In genomic region chr3:13224967-13225366, GRCh38 we compare ENCODE assay signal across 1 cellular context.
TF ChIP-seq lines count a peak whose summit lies in the region.

No MANE protein-coding gene starts in this region.

TF ChIP-seq in HepG2, 621 proteins besides CTCF, POLR2A, EP300 and RAD21 (continued from another document and continues in another):
- TF ChIP-seq, protein P1, sequence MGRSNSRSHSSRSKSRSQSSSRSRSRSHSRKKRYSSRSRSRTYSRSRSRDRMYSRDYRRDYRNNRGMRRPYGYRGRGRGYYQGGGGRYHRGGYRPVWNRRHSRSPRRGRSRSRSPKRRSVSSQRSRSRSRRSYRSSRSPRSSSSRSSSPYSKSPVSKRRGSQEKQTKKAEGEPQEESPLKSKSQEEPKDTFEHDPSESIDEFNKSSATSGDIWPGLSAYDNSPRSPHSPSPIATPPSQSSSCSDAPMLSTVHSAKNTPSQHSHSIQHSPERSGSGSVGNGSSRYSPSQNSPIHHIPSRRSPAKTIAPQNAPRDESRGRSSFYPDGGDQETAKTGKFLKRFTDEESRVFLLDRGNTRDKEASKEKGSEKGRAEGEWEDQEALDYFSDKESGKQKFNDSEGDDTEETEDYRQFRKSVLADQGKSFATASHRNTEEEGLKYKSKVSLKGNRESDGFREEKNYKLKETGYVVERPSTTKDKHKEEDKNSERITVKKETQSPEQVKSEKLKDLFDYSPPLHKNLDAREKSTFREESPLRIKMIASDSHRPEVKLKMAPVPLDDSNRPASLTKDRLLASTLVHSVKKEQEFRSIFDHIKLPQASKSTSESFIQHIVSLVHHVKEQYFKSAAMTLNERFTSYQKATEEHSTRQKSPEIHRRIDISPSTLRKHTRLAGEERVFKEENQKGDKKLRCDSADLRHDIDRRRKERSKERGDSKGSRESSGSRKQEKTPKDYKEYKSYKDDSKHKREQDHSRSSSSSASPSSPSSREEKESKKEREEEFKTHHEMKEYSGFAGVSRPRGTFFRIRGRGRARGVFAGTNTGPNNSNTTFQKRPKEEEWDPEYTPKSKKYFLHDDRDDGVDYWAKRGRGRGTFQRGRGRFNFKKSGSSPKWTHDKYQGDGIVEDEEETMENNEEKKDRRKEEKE (IDR thresholded peaks at IDR 0.05): no peak
- TF ChIP-seq, protein P2, sequence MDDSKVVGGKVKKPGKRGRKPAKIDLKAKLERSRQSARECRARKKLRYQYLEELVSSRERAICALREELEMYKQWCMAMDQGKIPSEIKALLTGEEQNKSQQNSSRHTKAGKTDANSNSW (CRISPR knock-in tag; IDR thresholded peaks at IDR 0.05; ENCODE audit: borderline replicate concordance): no peak
- no peak for TF ChIP-seq AKAP8 (CRISPR knock-in tag; IDR thresholded peaks at IDR 0.05)
- TF ChIP-seq TRIM24 (CRISPR knock-in tag; IDR thresholded peaks at IDR 0.05): peak; percentile 53; the same call in 1 of the 2 replicates
- TF ChIP-seq XRCC5 (optimal IDR thresholded peaks at IDR 0.05; ENCODE audit: low read length): no peak
- no peak for TF ChIP-seq POLR2AphosphoS2 (IDR thresholded peaks at IDR 0.05; ENCODE audit: low read depth, low read length)
- TF ChIP-seq SOX13 (IDR thresholded peaks at IDR 0.05): no peak
- TF ChIP-seq SOX13 (CRISPR knock-in tag; conservative IDR thresholded peaks at IDR 0.05 in 1 of 2, IDR thresholded peaks at IDR 0.05 in 1 of 2): 0 out of 4 replicates have a peak, but pooled peaks of 1 of the 2 experiments have one; percentile 6
- no peak for TF ChIP-seq HMG20A (CRISPR knock-in tag; IDR thresholded peaks at IDR 0.05; ENCODE audit: borderline replicate concordance)
- no peak for TF ChIP-seq RNF219 (CRISPR knock-in tag; IDR thresholded peaks at IDR 0.05)
- TF ChIP-seq, protein P3, sequence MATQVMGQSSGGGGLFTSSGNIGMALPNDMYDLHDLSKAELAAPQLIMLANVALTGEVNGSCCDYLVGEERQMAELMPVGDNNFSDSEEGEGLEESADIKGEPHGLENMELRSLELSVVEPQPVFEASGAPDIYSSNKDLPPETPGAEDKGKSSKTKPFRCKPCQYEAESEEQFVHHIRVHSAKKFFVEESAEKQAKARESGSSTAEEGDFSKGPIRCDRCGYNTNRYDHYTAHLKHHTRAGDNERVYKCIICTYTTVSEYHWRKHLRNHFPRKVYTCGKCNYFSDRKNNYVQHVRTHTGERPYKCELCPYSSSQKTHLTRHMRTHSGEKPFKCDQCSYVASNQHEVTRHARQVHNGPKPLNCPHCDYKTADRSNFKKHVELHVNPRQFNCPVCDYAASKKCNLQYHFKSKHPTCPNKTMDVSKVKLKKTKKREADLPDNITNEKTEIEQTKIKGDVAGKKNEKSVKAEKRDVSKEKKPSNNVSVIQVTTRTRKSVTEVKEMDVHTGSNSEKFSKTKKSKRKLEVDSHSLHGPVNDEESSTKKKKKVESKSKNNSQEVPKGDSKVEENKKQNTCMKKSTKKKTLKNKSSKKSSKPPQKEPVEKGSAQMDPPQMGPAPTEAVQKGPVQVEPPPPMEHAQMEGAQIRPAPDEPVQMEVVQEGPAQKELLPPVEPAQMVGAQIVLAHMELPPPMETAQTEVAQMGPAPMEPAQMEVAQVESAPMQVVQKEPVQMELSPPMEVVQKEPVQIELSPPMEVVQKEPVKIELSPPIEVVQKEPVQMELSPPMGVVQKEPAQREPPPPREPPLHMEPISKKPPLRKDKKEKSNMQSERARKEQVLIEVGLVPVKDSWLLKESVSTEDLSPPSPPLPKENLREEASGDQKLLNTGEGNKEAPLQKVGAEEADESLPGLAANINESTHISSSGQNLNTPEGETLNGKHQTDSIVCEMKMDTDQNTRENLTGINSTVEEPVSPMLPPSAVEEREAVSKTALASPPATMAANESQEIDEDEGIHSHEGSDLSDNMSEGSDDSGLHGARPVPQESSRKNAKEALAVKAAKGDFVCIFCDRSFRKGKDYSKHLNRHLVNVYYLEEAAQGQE (IDR thresholded peaks at IDR 0.05; ENCODE audit: borderline replicate concordance in 1 of 2, low read depth in 1 of 2, low read length in 2 of 2): no peak
- TF ChIP-seq MXD1 (CRISPR knock-in tag; IDR thresholded peaks at IDR 0.05): no peak
- TF ChIP-seq POLR2AphosphoS5 (IDR thresholded peaks at IDR 0.05; ENCODE audit: low read depth, low read length): no peak
- TF ChIP-seq NCOR1 (IDR thresholded peaks at IDR 0.05; ENCODE audit: borderline replicate concordance, low read length): peak; percentile 62; the same call in 1 of the 2 replicates
- TF ChIP-seq PHB2 (IDR thresholded peaks at IDR 0.05; ENCODE audit: partially characterized antibody): no peak
- no peak for TF ChIP-seq JARID2 (CRISPR knock-in tag; IDR thresholded peaks at IDR 0.05; ENCODE audit: insufficient replicate concordance)
- TF ChIP-seq SUZ12 (IDR thresholded peaks at IDR 0.05; ENCODE audit: low read depth, low read length): no peak
- TF ChIP-seq HOXA3 (CRISPR knock-in tag; IDR thresholded peaks at IDR 0.05): no peak; the same call in 1 of the 2 replicates
- no peak for TF ChIP-seq EEA1 (CRISPR knock-in tag; IDR thresholded peaks at IDR 0.05; ENCODE audit: borderline replicate concordance)
- no peak for TF ChIP-seq HIC2 (CRISPR knock-in tag; IDR thresholded peaks at IDR 0.05; ENCODE audit: low read depth)
- TF ChIP-seq ZGPAT (CRISPR knock-in tag; IDR thresholded peaks at IDR 0.05): 0 out of 2 replicates have a peak, but pooled peaks have one; percentile 4
- no peak for TF ChIP-seq ISX (CRISPR knock-in tag; conservative IDR thresholded peaks at IDR 0.05)
- TF ChIP-seq, protein P4, sequence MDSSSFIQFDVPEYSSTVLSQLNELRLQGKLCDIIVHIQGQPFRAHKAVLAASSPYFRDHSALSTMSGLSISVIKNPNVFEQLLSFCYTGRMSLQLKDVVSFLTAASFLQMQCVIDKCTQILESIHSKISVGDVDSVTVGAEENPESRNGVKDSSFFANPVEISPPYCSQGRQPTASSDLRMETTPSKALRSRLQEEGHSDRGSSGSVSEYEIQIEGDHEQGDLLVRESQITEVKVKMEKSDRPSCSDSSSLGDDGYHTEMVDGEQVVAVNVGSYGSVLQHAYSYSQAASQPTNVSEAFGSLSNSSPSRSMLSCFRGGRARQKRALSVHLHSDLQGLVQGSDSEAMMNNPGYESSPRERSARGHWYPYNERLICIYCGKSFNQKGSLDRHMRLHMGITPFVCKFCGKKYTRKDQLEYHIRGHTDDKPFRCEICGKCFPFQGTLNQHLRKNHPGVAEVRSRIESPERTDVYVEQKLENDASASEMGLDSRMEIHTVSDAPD (CRISPR knock-in tag; IDR thresholded peaks at IDR 0.05): 0 out of 2 replicates have a peak, but pooled peaks have one; percentile 24
- TF ChIP-seq RBM22 (optimal IDR thresholded peaks at IDR 0.05; ENCODE audit: low read length): peak; percentile 35
- no peak for TF ChIP-seq PAX8 (CRISPR knock-in tag; IDR thresholded peaks at IDR 0.05; ENCODE audit: borderline replicate concordance)
- TF ChIP-seq NR3C1 (CRISPR knock-in tag; IDR thresholded peaks at IDR 0.05): no peak
- TF ChIP-seq PPARG (CRISPR knock-in tag; conservative IDR thresholded peaks at IDR 0.05): peak; percentile 54
- TF ChIP-seq NR2F1 (CRISPR knock-in tag; IDR thresholded peaks at IDR 0.05): peak in 1 of 2 experiments; percentile 48; a peak in 1 of 4 replicates
- no peak for TF ChIP-seq MATR3 (CRISPR knock-in tag; IDR thresholded peaks at IDR 0.05)
- TF ChIP-seq MAF1 (CRISPR knock-in tag; IDR thresholded peaks at IDR 0.05; ENCODE audit: borderline replicate concordance): no peak
- peak; percentile 59; the same call in 1 of the 2 replicates for TF ChIP-seq RARA (CRISPR knock-in tag; IDR thresholded peaks at IDR 0.05)
- no peak for TF ChIP-seq ZNF276 (CRISPR knock-in tag; IDR thresholded peaks at IDR 0.05; ENCODE audit: low read depth)
- 0 out of 2 replicates have a peak, but pooled peaks have one; percentile 32 for TF ChIP-seq ESRRA (CRISPR knock-in tag; IDR thresholded peaks at IDR 0.05; ENCODE audit: low read depth)
- no peak for TF ChIP-seq FOXM1 (CRISPR knock-in tag; IDR thresholded peaks at IDR 0.05)
- TF ChIP-seq PRDM15 (CRISPR knock-in tag; IDR thresholded peaks at IDR 0.05): no peak
- TF ChIP-seq ZNF274 (CRISPR knock-in tag; IDR thresholded peaks at IDR 0.05): no peak
